ENCODE assay signal across 8 cellular contexts in genomic region chr1:7218210-7218832, GRCh38.
DNase-seq lines count a peak whose midpoint lies in the region; ATAC-seq and TF ChIP-seq lines count a peak whose summit lies in the region.

No MANE protein-coding gene starts in this region.

- peaks cover 23% of the 10 kb centered on the region for H3K27me3 Mint-ChIP-seq in activated CD8-positive, alpha-beta T cell treated with anti-CD3 and anti-CD28 coated beads for 36 hours

- CTCF ChIA-PET in activated CD8-positive, alpha-beta T cell treated with anti-CD3 and anti-CD28 coated beads for 36 hours (lab: Charles Lee) = interaction anchor here (0.6 to 1.7 kb wide), 3 partner anchors 11 to 499 kb away, joined by 3 to 5 read pairs (median 4); no protein-coding TSS in a partner anchor

- H3K36me3 Mint-ChIP-seq in activated CD8-positive, alpha-beta T cell treated with anti-CD3 and anti-CD28 coated beads for 36 hours (ENCODE audit: low read depth) = no peaks in the 10 kb centered on the region

- intact Hi-C loops in activated CD8-positive, alpha-beta T cell treated with anti-CD3 and anti-CD28 coated beads for 36 hours (cut with micrococcal nuclease) = loop anchor here (5.0 kb wide), 1 partner anchor 501 kb away; no protein-coding TSS in a partner anchor

- no peaks in the 10 kb centered on the region for H3K9me3 Mint-ChIP-seq in activated CD8-positive, alpha-beta T cell treated with anti-CD3 and anti-CD28 coated beads for 36 hours

- ATAC-seq in activated CD8-positive, alpha-beta T cell treated with anti-CD3 and anti-CD28 coated beads for 36 hours = no peak

- H3K4me1 Mint-ChIP-seq in activated CD8-positive, alpha-beta T cell treated with anti-CD3 and anti-CD28 coated beads for 36 hours (ENCODE audit: low read depth) = no peaks in the 10 kb centered on the region

- H3K4me3 Mint-ChIP-seq in activated CD8-positive, alpha-beta T cell treated with anti-CD3 and anti-CD28 coated beads for 36 hours = no peak overlapping the region

- POLR2A ChIA-PET in activated CD8-positive, alpha-beta T cell treated with anti-CD3 and anti-CD28 coated beads for 36 hours (lab: Charles Lee) = interaction anchor here (0.6 kb wide), 1 partner anchor 41 kb away, joined by 3 read pairs; no protein-coding TSS in a partner anchor

- TF ChIP-seq CTCF in GM12874 (IDR thresholded peaks at IDR 0.05; ENCODE audit: insufficient read depth, low read depth, low read length) = peak; percentile 52
- peak; percentile 80 for TF ChIP-seq CTCF in activated CD8-positive, alpha-beta T cell treated with anti-CD3 and anti-CD28 coated beads for 36 hours (IDR thresholded peaks at IDR 0.05)

- DNase-seq in Ammon's horn (ENCODE audit: low spot score) = peak; percentile 25
- peak; percentile 64 for DNase-seq in NCI-H2171 (lab: John Stamatoyannopoulos, UW)
- peak; percentile 55 for DNase-seq in activated CD8-positive, alpha-beta T cell treated with anti-CD3 and anti-CD28 coated beads for 36 hours
- peak; percentile 15 for DNase-seq in iPS DF 19.7 (ENCODE audit: low read depth, low spot score)
- peak; percentile 55 for DNase-seq in stimulated activated CD8-positive, alpha-beta memory T cell treated with anti-CD3 and anti-CD28 coated beads, Interleukin-4, amount 100 ng/mL, for 48 hours
- no peak for DNase-seq in GM19240 (ENCODE audit: insufficient read length, low spot score)
- DNase-seq in activated CD4-positive, CD25-positive, alpha-beta regulatory T cell (lab: John Stamatoyannopoulos, UW) = no peak

- no peak overlapping the region for H3K27ac Mint-ChIP-seq in activated CD8-positive, alpha-beta T cell treated with anti-CD3 and anti-CD28 coated beads for 36 hours

Comparison
In these comparisons a context has a peak if more than half of its experiments do, and no peak if none do; other contexts are left out.
1. DNase-seq: peak in Ammon's horn (single experiment), NCI-H2171 (single experiment), activated CD8-positive, alpha-beta T cell treated with anti-CD3 and anti-CD28 coated beads for 36 hours (single experiment), iPS DF 19.7 (single experiment) and stimulated activated CD8-positive, alpha-beta memory T cell treated with anti-CD3 and anti-CD28 coated beads, Interleukin-4, amount 100 ng/mL, for 48 hours (single experiment); none in GM19240 (single experiment) and activated CD4-positive, CD25-positive, alpha-beta regulatory T cell (0 of 4).